In the genomic region with DNA sequence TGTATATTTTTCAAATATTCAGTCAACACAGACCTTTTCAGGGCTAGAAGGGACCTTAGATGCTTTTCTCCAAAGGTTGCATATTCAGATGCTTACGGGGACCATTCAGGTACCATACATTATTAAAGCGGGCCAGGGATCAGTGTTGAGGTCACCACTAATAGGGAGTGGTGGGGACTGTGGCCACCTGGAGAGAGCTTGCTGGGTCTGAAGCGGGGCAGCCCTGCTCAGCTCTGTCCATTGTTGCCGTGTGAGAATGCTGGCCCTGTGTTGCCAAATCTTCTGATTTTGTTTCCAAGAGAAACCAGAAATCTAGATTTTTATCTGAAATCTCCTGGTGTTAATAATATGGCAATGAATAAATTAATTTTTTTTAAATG, we compare ENCODE assay signal across 13 cellular contexts. TPM values are rescaled to one million over a fixed set of nuclear protein-coding genes. Genes with fewer than 3 reads are reported as not detected.
DNase-seq lines count a peak whose midpoint lies in the region; ATAC-seq and TF ChIP-seq lines count a peak whose summit lies in the region.
"Had no signal": no experiment of that assay in that cellular context is flagged by ENCODE, and none has a peak within 500 bp of the region (broad histone marks: within the 10 kb centered on the region; RNA-seq: fewer than 3 reads in every experiment).

No MANE protein-coding gene starts in this region.

- no peak for TF ChIP-seq CTCF in right lobe of liver (IDR thresholded peaks at IDR 0.05)
- no peak for TF ChIP-seq CTCF in suprapubic skin (IDR thresholded peaks at IDR 0.05)

- H3K4me1 Mint-ChIP-seq in CD8-positive, alpha-beta memory T cell: peaks cover 24 to 58% (median 41%) of the 10 kb centered on the region in 3 donors

- H3K27ac ChIP-seq in angular gyrus (ENCODE audit: low read depth, low read length) (peak overlapping the region; percentile 71), right lobe of liver (peak overlapping the region; percentile 80 to 84 (median 83)), suprapubic skin (peak overlapping the region; percentile 58)
- H3K27ac ChIP-seq in CD8-positive, alpha-beta memory T cell (ENCODE audit: low read depth, low read length): no peak overlapping the region

- intact Hi-C loops in right lobe of liver (cut with DNase I): no loop called here

- H3K9me3 Mint-ChIP-seq in CD8-positive, alpha-beta memory T cell: no peaks in the 10 kb centered on the region
- H3K9me3 Mint-ChIP-seq: CD4-positive, alpha-beta memory T cell had no signal

- CTCF ChIA-PET in CD8-positive, alpha-beta memory T cell (lab: Charles Lee): interaction anchor here (1.5 kb wide), 1 partner anchor 54 kb away, joined by 5 read pairs; no protein-coding TSS in a partner anchor

- H3K36me3 ChIP-seq in right lobe of liver (peaks cover 0 to 15% (median 7%) of the 10 kb centered on the region in 4 donors), suprapubic skin (peaks cover 7% of the 10 kb centered on the region)
- peaks cover 9% of the 10 kb centered on the region for H3K36me3 ChIP-seq in CD8-positive, alpha-beta memory T cell (ENCODE audit: insufficient read depth, low read length)

- ATAC-seq in HG02938 (IDR thresholded peaks at IDR 0.05; ENCODE audit: unreplicated experiment) (peak; percentile 5), right lobe of liver (peak; percentile 42 to 69 (median 51))

- peaks cover 0 to 41% (median 9%) of the 10 kb centered on the region in 4 donors for H3K4me1 ChIP-seq in right lobe of liver
- H3K4me1 ChIP-seq in suprapubic skin: peaks cover 49% of the 10 kb centered on the region
- H3K4me1 ChIP-seq in CD8-positive, alpha-beta memory T cell (ENCODE audit: insufficient read depth, low read length): peaks cover 7% of the 10 kb centered on the region

- no peak for TF ChIP-seq EP300 in suprapubic skin (IDR thresholded peaks at IDR 0.05)

- 35% methylated on average over 4 of the region's 4 CpGs for WGBS in right lobe of liver (ENCODE audit: insufficient coverage, low coverage, low lambda C conversion rate, missing lambda C conversion rate)
- 72% methylated on average over 4 of the region's 4 CpGs for WGBS in suprapubic skin

- DNase-seq in right lobe of liver (no peak), suprapubic skin (ENCODE audit: low spot score in 2 of 2) (no peak), NCI-H1436 (lab: John Stamatoyannopoulos, UW) (no peak), DMS114 treated with DMSO at 0.1 percent for 48 hours (lab: John Stamatoyannopoulos, UW; ENCODE audit: unreplicated experiment) (no peak), SKM-1 (lab: John Stamatoyannopoulos, UW; ENCODE audit: unreplicated experiment) (no peak)
- DNase-seq in CD8-positive, alpha-beta memory T cell: no peak
- DNase-seq: activated CD8-positive, alpha-beta memory T cell treated with anti-CD3 and anti-CD28 coated beads for 24 hours; CD4-positive, alpha-beta memory T cell; H7; NCI-H2107 had no signal

- H3K9me3 ChIP-seq in right lobe of liver (no peaks in the 10 kb centered on the region), suprapubic skin (no peaks in the 10 kb centered on the region)
- H3K9me3 ChIP-seq in CD8-positive, alpha-beta memory T cell (ENCODE audit: low read length): no peaks in the 10 kb centered on the region

- POLR2A ChIA-PET in CD8-positive, alpha-beta memory T cell (lab: Charles Lee): no interaction called here

- H3K27me3 ChIP-seq in right lobe of liver: no peaks in the 10 kb centered on the region
- no peaks in the 10 kb centered on the region for H3K27me3 ChIP-seq in suprapubic skin
- no peaks in the 10 kb centered on the region for H3K27me3 ChIP-seq in CD8-positive, alpha-beta memory T cell (ENCODE audit: insufficient read depth, low read length, poor library complexity, severe bottlenecking)

- H3K4me3 Mint-ChIP-seq in CD8-positive, alpha-beta memory T cell: no peak overlapping the region

- H3K4me3 ChIP-seq in right lobe of liver: no peak overlapping the region
- H3K4me3 ChIP-seq in suprapubic skin: no peak overlapping the region
- H3K4me3 ChIP-seq in CD8-positive, alpha-beta memory T cell (ENCODE audit: low read length): no peak overlapping the region
- H3K4me3 ChIP-seq: skin epidermis had no signal

- H3K36me3 Mint-ChIP-seq in CD8-positive, alpha-beta memory T cell: peaks cover 0 to 41% (median 12%) of the 10 kb centered on the region in 3 donors

- no peaks in the 10 kb centered on the region for H3K27me3 Mint-ChIP-seq in CD8-positive, alpha-beta memory T cell
- H3K27me3 Mint-ChIP-seq: CD4-positive, alpha-beta memory T cell had no signal

- no peak for TF ChIP-seq POLR2A in right lobe of liver (IDR thresholded peaks at IDR 0.05)
- no peak for TF ChIP-seq POLR2A in suprapubic skin (IDR thresholded peaks at IDR 0.05)

- H3K27ac Mint-ChIP-seq in CD8-positive, alpha-beta memory T cell: peak overlapping the region in 2 of 8 donors; percentile 46 to 82

RNA-seq across cellular contexts. Expression of gene ABHD2, which starts 23.7 kb away (rescaled TPM):
- total RNA-seq in right lobe of liver (100 to 1,000 TPM; 136 to 392 (median 315) TPM), suprapubic skin (10 to 100 TPM; 38.0 to 78.0 (median 63.2) TPM)
- total RNA-seq in CD8-positive, alpha-beta memory T cell: 10 to 100 TPM; 68.7 to 79.8 TPM
- polyA plus RNA-seq in CD8-positive, alpha-beta memory T cell: 22.9 TPM
